In genomic region chr1:34578306-34578705, GRCh38 we compare ENCODE assay signal across 29 cellular contexts.
"Had no signal": no experiment of that assay in that cellular context is flagged by ENCODE, and none has a peak within 500 bp of the region (broad histone marks: within the 10 kb centered on the region; RNA-seq: fewer than 3 reads in every experiment).

No MANE protein-coding gene starts in this region.

- ATAC-seq: activated CD8-positive, alpha-beta memory T cell treated with anti-CD3 and anti-CD28 coated beads, Interleukin-2, amount 10 ng/mL, durations not matched to agents 7 days and 5 days; activated CD8-positive, alpha-beta T cell treated with anti-CD3 and anti-CD28 coated beads, Interleukin-2, amount 10 ng/mL, durations not matched to agents 7 days and 5 days; activated naive CD8-positive, alpha-beta T cell treated with anti-CD3 and anti-CD28 coated beads, Interleukin-2, amount 50 U/mL, for 24 hours had no signal

- H3K27ac ChIP-seq: ascending aorta, cardiac muscle cell, VCaP had no signal

- H3K27me3 ChIP-seq: ascending aorta, cardiac muscle cell had no signal

- H3K4me3 ChIP-seq: ascending aorta, cardiac muscle cell had no signal

- H3K9me3 ChIP-seq: ascending aorta had no signal

- DNase-seq: activated B cell treated with CpG ODN at 0.5 μM for 24 hours; activated CD4-positive, alpha-beta memory T cell treated with anti-CD3 and anti-CD28 coated beads for 36 hours; activated CD4-positive, alpha-beta T cell treated with anti-CD3 and anti-CD28 coated beads for 4 hours; activated CD4-positive, alpha-beta T cell treated with anti-CD3 and anti-CD28 coated beads, Interleukin-2, amount 10 ng/mL, durations not matched to agents 24 days and 14 days; activated CD4-positive, alpha-beta T cell treated with anti-CD3 and anti-CD28 coated beads, Interleukin-2, amount 50 U/mL, for 1 hour; activated CD4-positive, alpha-beta T cell treated with anti-CD3 and anti-CD28 coated beads, Interleukin-2, amount 50 U/mL, for 4 hours; activated CD4-positive, CD25-positive, alpha-beta regulatory T cell treated with anti-CD3 and anti-CD28 coated beads, Interleukin-2, amount 50 U/mL, for 72 hours; activated CD8-positive, alpha-beta memory T cell treated with anti-CD3 and anti-CD28 coated beads for 24 hours; activated CD8-positive, alpha-beta memory T cell treated with anti-CD3 and anti-CD28 coated beads, Interleukin-2, amount 10 ng/mL, durations not matched to agents 7 days and 5 days; activated CD8-positive, alpha-beta memory T cell treated with anti-CD3 and anti-CD28 coated beads, Interleukin-2, amount 50 U/mL, for 48 hours; activated CD8-positive, alpha-beta T cell treated with anti-CD3 and anti-CD28 coated beads, Interleukin-2, amount 10 ng/mL, durations not matched to agents 7 days and 5 days; activated effector memory CD4-positive, alpha-beta T cell treated with Interleukin-2 at 50 U/mL for 16 hours; activated gamma-delta T cell; activated naive CD4-positive, alpha-beta T cell treated with anti-CD3 and anti-CD28 coated beads, Interleukin-2, amount 10 ng/mL, durations not matched to agents 7 days and 5 days; activated naive CD4-positive, alpha-beta T cell treated with Interleukin-2 at 50 U/mL for 16 hours; activated naive CD8-positive, alpha-beta T cell treated with anti-CD3 and anti-CD28 coated beads, Interleukin-2, amount 10 ng/mL, durations not matched to agents 7 days and 5 days; activated naive CD8-positive, alpha-beta T cell treated with anti-CD3 and anti-CD28 coated beads, Interleukin-2, amount 50 U/mL, for 24 hours; activated T-cell treated with anti-CD3 and anti-CD28 coated beads, Interleukin-2, amount 50 U/mL, for 24 hours; activated T-cell treated with anti-CD3 and anti-CD28 coated beads, Interleukin-2, amount 50 U/mL, for 48 hours; amygdala; anterior cingulate cortex; caudate nucleus; cerebellar nuclear complex; T-helper 1 cell; T-helper 2 cell; T-helper 9 cell had no signal

- H3K4me1 ChIP-seq: ascending aorta had no signal

- H3K36me3 ChIP-seq: ascending aorta, cardiac muscle cell had no signal
